21 cellular contexts compared by ENCODE assay signal in the genomic region with DNA sequence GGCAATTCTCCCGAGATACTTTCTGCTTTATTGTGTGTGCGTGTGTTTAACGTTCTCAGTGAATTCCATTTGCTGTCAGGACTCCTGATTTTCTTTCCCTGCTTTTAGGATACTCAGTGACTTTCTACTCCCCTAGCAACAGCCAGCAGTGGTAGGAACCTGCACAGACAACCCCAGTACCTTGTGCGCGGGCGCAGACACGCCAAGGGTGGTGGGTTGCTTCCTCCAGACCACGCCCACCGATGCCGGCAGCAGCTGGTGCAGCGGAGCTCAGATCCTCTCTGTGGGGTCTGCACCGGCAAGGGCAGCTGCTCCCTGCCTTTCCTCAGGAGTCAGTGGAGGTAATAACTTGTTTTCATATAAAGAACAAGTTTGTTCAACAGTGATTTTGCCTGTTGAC.
DNase-seq lines count a peak whose midpoint lies in the region; ATAC-seq, FAIRE-seq and TF ChIP-seq lines count a peak whose summit lies in the region.
"Had no signal": no experiment of that assay in that cellular context is flagged by ENCODE, and none has a peak within 500 bp of the region (broad histone marks: within the 10 kb centered on the region; RNA-seq: fewer than 3 reads in every experiment).

No MANE protein-coding gene starts in this region.

- peaks cover 0 to 2% (median 0%) of the 10 kb centered on the region in 3 experiments; a peak in 3 of 7 replicates for H3K36me3 Mint-ChIP-seq in H9 (ENCODE audit: insufficient read depth in 1 of 3, low read depth in 3 of 3)
- H3K36me3 Mint-ChIP-seq: CD14-positive monocyte; natural killer cell treated with Interleukin-12 subunit alpha and Interleukin-12 subunit beta and Interleukin-15 and Interleukin-18, amount 100 ng/mL, for 72 hours had no signal

- no peak overlapping the region for H3K56ac ChIP-seq in H9 (ENCODE audit: insufficient read length, low read depth, low read length)

- H3K79me1 ChIP-seq in H9 (ENCODE audit: insufficient read depth, low read depth, low read length, poor library complexity, severe bottlenecking): no peaks in the 10 kb centered on the region

- H4K20me1 ChIP-seq in H9 (ENCODE audit: control insufficient read depth, insufficient read depth, insufficient read length) (no peaks in the 10 kb centered on the region), hepatocyte (ENCODE audit: insufficient read depth, poor library complexity, severe bottlenecking) (no peaks in the 10 kb centered on the region)

- FAIRE-seq in pancreas (lab: Jason Lieb, UNC): no peak

- H3K23me2 ChIP-seq in H9 (ENCODE audit: insufficient read length, low read depth, low read length, poor library complexity, severe bottlenecking): no peaks in the 10 kb centered on the region

- no peaks in the 10 kb centered on the region for H3K9me2 ChIP-seq in hepatocyte (replicated peaks; ENCODE audit: insufficient read depth)

- H3K14ac ChIP-seq in H9 (ENCODE audit: insufficient read depth, low read length): no peak overlapping the region

- H3K4me1 ChIP-seq in H9 (ENCODE audit: insufficient read depth, low read length) (no peaks in the 10 kb centered on the region; the same call in 1 of the 2 replicates), hepatocyte (ENCODE audit: insufficient read depth) (no peaks in the 10 kb centered on the region), pancreas (no peaks in the 10 kb centered on the region)

- no peaks in the 10 kb centered on the region for H3K27me3 ChIP-seq in H9 (ENCODE audit: insufficient read depth, low read length)
- H3K27me3 ChIP-seq in hepatocyte: no peaks in the 10 kb centered on the region
- H3K27me3 ChIP-seq in pancreas: no peaks in the 10 kb centered on the region
- H3K27me3 ChIP-seq: brain microvascular endothelial cell, MG63 had no signal

- H3K79me2 ChIP-seq in H9 (ENCODE audit: insufficient read depth, low read length) (no peaks in the 10 kb centered on the region), hepatocyte (no peaks in the 10 kb centered on the region)

- no peak overlapping the region for H3K27ac Mint-ChIP-seq in H9
- H3K27ac Mint-ChIP-seq: activated CD4-positive, alpha-beta T cell treated with anti-CD3 and anti-CD28 coated beads, Interleukin-2, amount 10 ng/mL, durations not matched to agents 24 days and 14 days; CD14-positive monocyte; natural killer cell treated with Interleukin-12 subunit alpha and Interleukin-12 subunit beta and Interleukin-15 and Interleukin-18, amount 100 ng/mL, for 72 hours had no signal

- H3K4me2 ChIP-seq in H9 (ENCODE audit: insufficient read depth, insufficient read length, low read length): no peak overlapping the region
- H3K4me2 ChIP-seq in hepatocyte: peak overlapping the region; percentile 68

- no peak overlapping the region for H3T11ph ChIP-seq in H9 (ENCODE audit: low read length)

- H3K27ac ChIP-seq in H9 (ENCODE audit: insufficient read length, low read depth, low read length) (no peak overlapping the region), hepatocyte (no peak overlapping the region), pancreas (no peak overlapping the region)
- H3K27ac ChIP-seq: brain microvascular endothelial cell, dorsolateral prefrontal cortex had no signal

- H3K9me3 ChIP-seq in H9 (ENCODE audit: control insufficient read depth, low read depth, low read length): peaks cover 27% of the 10 kb centered on the region
- no peaks in the 10 kb centered on the region for H3K9me3 ChIP-seq in hepatocyte (ENCODE audit: low read depth)
- H3K9me3 ChIP-seq in pancreas: no peaks in the 10 kb centered on the region
- H3K9me3 ChIP-seq: MG63 had no signal

- H3K4me1 Mint-ChIP-seq in H9: peaks cover 7 to 9% of the 10 kb centered on the region in 2 experiments
- H3K4me1 Mint-ChIP-seq: activated CD4-positive, alpha-beta T cell treated with anti-CD3 and anti-CD28 coated beads, Interleukin-2, amount 10 ng/mL, durations not matched to agents 24 days and 14 days; CD14-positive monocyte had no signal

- TF ChIP-seq CTCF in H9 (conservative IDR thresholded peaks at IDR 0.05) (no peak), hepatocyte (IDR thresholded peaks at IDR 0.05; ENCODE audit: poor library complexity) (no peak), pancreas (IDR thresholded peaks at IDR 0.05) (no peak), GM10266 (IDR thresholded peaks at IDR 0.05; ENCODE audit: control insufficient read depth, insufficient read depth, low read depth, missing control alignments) (no peak)

- H3K18ac ChIP-seq in H9 (ENCODE audit: insufficient read length, low read depth, low read length): no peak overlapping the region

- H3K23ac ChIP-seq in H9 (ENCODE audit: insufficient read length, low read depth, low read length): no peak overlapping the region

- no peaks in the 10 kb centered on the region; the same call in 1 of the 2 replicates for H3K27me3 Mint-ChIP-seq in H9 (ENCODE audit: low read depth)
- H3K27me3 Mint-ChIP-seq: activated CD4-positive, alpha-beta T cell treated with anti-CD3 and anti-CD28 coated beads, Interleukin-2, amount 10 ng/mL, durations not matched to agents 24 days and 14 days; natural killer cell treated with Interleukin-12 subunit alpha and Interleukin-12 subunit beta and Interleukin-15 and Interleukin-18, amount 100 ng/mL, for 72 hours had no signal

- H4K91ac ChIP-seq in H9 (ENCODE audit: insufficient read length, low read depth, low read length): no peak overlapping the region

- ATAC-seq in pancreas: peak; percentile 37 to 73 (median 60)
- ATAC-seq: natural killer cell treated with Interleukin-12 subunit alpha and Interleukin-12 subunit beta and Interleukin-15 and Interleukin-18, amount 100 ng/mL, for 72 hours; Right ventricle myocardium inferior had no signal

- H2BK5ac ChIP-seq in H9 (ENCODE audit: insufficient read length, low read length): no peak overlapping the region

- intact Hi-C loops in pancreas (cut with DNase I): no loop called here

- peak overlapping the region; percentile 43 to 48; a peak in 1 of 5 replicates for H3K4me3 Mint-ChIP-seq in H9
- H3K4me3 Mint-ChIP-seq: activated CD4-positive, alpha-beta T cell treated with anti-CD3 and anti-CD28 coated beads, Interleukin-2, amount 10 ng/mL, durations not matched to agents 24 days and 14 days; CD14-positive monocyte; natural killer cell treated with Interleukin-12 subunit alpha and Interleukin-12 subunit beta and Interleukin-15 and Interleukin-18, amount 100 ng/mL, for 72 hours had no signal

- no peak overlapping the region for H2AFZ ChIP-seq in H9 (ENCODE audit: low read length)
- H2AFZ ChIP-seq in hepatocyte: peak overlapping the region; percentile 35

- no peak overlapping the region for H2BK120ac ChIP-seq in H9 (ENCODE audit: low read depth, low read length, poor library complexity, severe bottlenecking)

- H3K9ac ChIP-seq in H9 (ENCODE audit: extremely low read depth, insufficient read length, low read length): no peak overlapping the region

- H3K4ac ChIP-seq in H9 (ENCODE audit: low read depth, low read length): no peak overlapping the region

- H2BK20ac ChIP-seq in H9 (ENCODE audit: low read depth, low read length, poor library complexity, severe bottlenecking): no peak overlapping the region

- no CpG with 5 or more reads among the region's 12 CpGs for WGBS in H9 (ENCODE audit: extremely low coverage, insufficient read length, low lambda C conversion rate)
- WGBS in hepatocyte (ENCODE audit: low lambda C conversion rate, missing lambda C conversion rate): 53% methylated on average over 12 of the region's 12 CpGs
- WGBS in pancreas, 2 donors: 28 to 29% methylated on average over 12 of the region's 12 CpGs

- peaks cover 53 to 56% of the 10 kb centered on the region in 2 experiments for H3K9me3 Mint-ChIP-seq in H9
- H3K9me3 Mint-ChIP-seq: activated CD4-positive, alpha-beta T cell treated with anti-CD3 and anti-CD28 coated beads, Interleukin-2, amount 10 ng/mL, durations not matched to agents 24 days and 14 days had no signal

- H3K36me3 ChIP-seq in hepatocyte (replicated peaks; ENCODE audit: insufficient read depth, low read depth) (no peaks in the 10 kb centered on the region), pancreas (no peaks in the 10 kb centered on the region)
- H3K36me3 ChIP-seq: brain microvascular endothelial cell, MG63 had no signal

- no peak overlapping the region for H4K5ac ChIP-seq in H9 (ENCODE audit: insufficient read length, low read depth, low read length)

- no peak overlapping the region for H2BK15ac ChIP-seq in H9 (ENCODE audit: low read depth, low read length)

- no peak overlapping the region for H2AK5ac ChIP-seq in H9 (ENCODE audit: insufficient read length, low read length)

- DNase-seq in H9 (peak; percentile 77), NCI-H82 treated with DMSO at 0.1 percent for 48 hours (lab: John Stamatoyannopoulos, UW; ENCODE audit: unreplicated experiment) (peak; percentile 6), hepatocyte (ENCODE audit: low spot score) (peak; percentile 30), pancreas (peak in 3 of 6 donors; percentile 4 to 27 (median 12)), GM10266 (ENCODE audit: extremely low spot score) (no peak), NCI-H774 (lab: John Stamatoyannopoulos, UW) (no peak)
- DNase-seq in stimulated activated CD4-positive, alpha-beta T cell treated with anti-CD3 and anti-CD28 coated beads, Interleukin-2, amount 100 ng/mL, for 48 hours: no peak
- DNase-seq: activated CD4-positive, alpha-beta T cell treated with anti-CD3 and anti-CD28 coated beads, Interleukin-2, amount 10 ng/mL, durations not matched to agents 24 days and 14 days; activated naive CD4-positive, alpha-beta T cell treated with anti-CD3 and anti-CD28 coated beads, Interleukin-2, amount 50 U/mL, for 16 hours; activated T-cell treated with anti-CD3 and anti-CD28 coated beads for 4 hours; brain microvascular endothelial cell; DND-41; dorsolateral prefrontal cortex; GOT3; MG63; NCI-H2081 treated with DMSO at 0.1 percent for 48 hours; stimulated activated CD4-positive, alpha-beta T cell treated with anti-CD3 and anti-CD28 coated beads, Interleukin-4, amount 100 ng/mL, for 4 hours had no signal

- H3K4me3 ChIP-seq in hepatocyte (no peak overlapping the region), pancreas (peak overlapping the region in 2 of 4 donors; percentile 11 to 20)
- H3K4me3 ChIP-seq: lung, MG63 had no signal

- no peak overlapping the region for H2BK12ac ChIP-seq in H9 (ENCODE audit: insufficient read length, low read depth, low read length)

- no peak overlapping the region for H4K8ac ChIP-seq in H9 (replicated peaks; ENCODE audit: insufficient read length, low read depth, low read length)

Comparison
In these comparisons a context has a peak if more than half of its experiments do, and no peak if none do; other contexts are left out.
1. DNase-seq: peak in H9 (single experiment), NCI-H82 treated with DMSO at 0.1 percent for 48 hours (single experiment) and hepatocyte (single experiment); none in stimulated activated CD4-positive, alpha-beta T cell treated with anti-CD3 and anti-CD28 coated beads, Interleukin-2, amount 100 ng/mL, for 48 hours (0 of 2), GM10266 (single experiment) and NCI-H774 (single experiment).